ENCODE assay signal across 20 cellular contexts in genomic region chr15:40826123-40827075, GRCh38. TPM values are rescaled to one million over a fixed set of nuclear protein-coding genes. Genes with fewer than 3 reads are reported as not detected.
DNase-seq lines count a peak whose midpoint lies in the region; ATAC-seq, FAIRE-seq and TF ChIP-seq lines count a peak whose summit lies in the region.
"Had no signal": no experiment of that assay in that cellular context is flagged by ENCODE, and none has a peak within 500 bp of the region (broad histone marks: within the 10 kb centered on the region; RNA-seq: fewer than 3 reads in every experiment).

No MANE protein-coding gene starts in this region.

- no peak for TF ChIP-seq CTCF in pancreas (IDR thresholded peaks at IDR 0.05)

- DNase-seq in HUDEP-2 (lab: John Stamatoyannopoulos, UW; ENCODE audit: unreplicated experiment in 76 of 76) (peak in 47 of 76 experiments; percentile 6 to 68 (median 29)), astrocyte of the hippocampus (ENCODE audit: low read depth, low spot score) (peak; percentile 52), pancreas (peak in 1 of 6 donors; percentile 41), NCI-H345 treated with DMSO at 0.1 percent for 48 hours (lab: John Stamatoyannopoulos, UW; ENCODE audit: unreplicated experiment) (no peak), GDM1 (lab: John Stamatoyannopoulos, UW) (no peak), NCI-H1048 (lab: John Stamatoyannopoulos, UW) (no peak)
- DNase-seq: activated CD4-positive, alpha-beta T cell treated with anti-CD3 and anti-CD28 coated beads for 48 hours; activated CD8-positive, alpha-beta memory T cell treated with anti-CD3 and anti-CD28 coated beads, Interleukin-2, amount 50 U/mL, for 48 hours; activated naive CD4-positive, alpha-beta T cell; NCI-H2081; NCI-H524 treated with DMSO at 0.1 percent for 48 hours; stimulated activated CD4-positive, alpha-beta T cell treated with anti-CD3 and anti-CD28 coated beads, Interleukin-1b, Interleukin-23, amount 100 ng/mL, for 48 hours; T1000 had no signal

- intact Hi-C loops in pancreas (cut with DNase I): no loop called here

- H3K4me1 ChIP-seq in pancreas: peaks cover 0 to 7% (median 0%) of the 10 kb centered on the region in 3 donors
- H3K4me1 ChIP-seq: neural progenitor cell, right atrium auricular region had no signal

- no peak for FAIRE-seq in pancreas (lab: Jason Lieb, UNC)
- FAIRE-seq: astrocyte, G401.6, GM12891 had no signal

- no peak overlapping the region for H3K4me3 ChIP-seq in pancreas
- H3K4me3 ChIP-seq: neural progenitor cell, right atrium auricular region, SK-N-MC had no signal

- H3K36me3 ChIP-seq in pancreas: no peaks in the 10 kb centered on the region
- H3K36me3 ChIP-seq: neural progenitor cell, right atrium auricular region had no signal

- ATAC-seq in pancreas: peak; percentile 35 to 76 (median 58)

- no peaks in the 10 kb centered on the region for H3K9me3 ChIP-seq in pancreas
- H3K9me3 ChIP-seq: right atrium auricular region had no signal

- peak overlapping the region in 2 of 4 donors; percentile 53 to 67 for H3K27ac ChIP-seq in pancreas
- H3K27ac ChIP-seq: neural progenitor cell, right atrium auricular region, SK-N-MC had no signal

- WGBS in pancreas, 2 donors: 66 to 78% methylated on average over 6 of the region's 6 CpGs

- no peaks in the 10 kb centered on the region for H3K27me3 ChIP-seq in pancreas
- H3K27me3 ChIP-seq: neural progenitor cell, right atrium auricular region had no signal

RNA-seq across cellular contexts. Expression of gene PPP1R14D, which starts 2.1 kb away (rescaled TPM):
- total RNA-seq in pancreas: under 1 TPM in 2 of 6 donors, not detected in 4; 0.23 to 0.37 TPM
- polyA plus RNA-seq in pancreas: 1 to 10 TPM in 1 of 2 donors, under 1 TPM in 1; 0.72 to 2.6 TPM
- total RNA-seq: astrocyte, right atrium auricular region, subcutaneous adipose tissue had no signal

RNA-seq across cellular contexts. Expression of gene SPINT1, which starts 17.4 kb away (rescaled TPM):
- total RNA-seq in pancreas: 100 to 1,000 TPM in 1 of 6 donors, 10 to 100 TPM in 5; 39.6 to 123 (median 51.1) TPM
- polyA plus RNA-seq in pancreas: 10 to 100 TPM; 39.3 to 67.1 TPM

RNA-seq across cellular contexts. Expression of gene DNAJC17, which starts 19.1 kb away (rescaled TPM):
- total RNA-seq in pancreas: 10 to 100 TPM; 12.2 to 23.1 (median 14.8) TPM
- 10 to 100 TPM; 54.9 to 57.6 TPM for polyA plus RNA-seq in pancreas

RNA-seq across cellular contexts. Expression of gene ZFYVE19, which starts 19.5 kb away (rescaled TPM):
- total RNA-seq in pancreas: 10 to 100 TPM in 2 of 6 donors, 1 to 10 TPM in 4; 7.4 to 14.4 (median 8.2) TPM
- 10 to 100 TPM; 19.0 to 27.3 TPM for polyA plus RNA-seq in pancreas

RNA-seq across cellular contexts. Expression of gene RHOV, which starts 47.6 kb away (rescaled TPM):
- total RNA-seq in pancreas: 10 to 100 TPM in 4 of 6 donors, 1 to 10 TPM in 2; 3.5 to 19.8 (median 10.9) TPM
- polyA plus RNA-seq in pancreas: 10 to 100 TPM in 1 of 2 donors, 1 to 10 TPM in 1; 8.1 to 11.9 TPM
- total RNA-seq: right atrium auricular region, subcutaneous adipose tissue had no signal

Comparison
In these comparisons a context has a peak if more than half of its experiments do, and no peak if none do; other contexts are left out.
1. DNase-seq: peak in HUDEP-2 (47 of 76) and astrocyte of the hippocampus (single experiment); none in NCI-H345 treated with DMSO at 0.1 percent for 48 hours (single experiment), GDM1 (single experiment) and NCI-H1048 (single experiment).